Comparison of ENCODE assay signal across 9 cellular contexts in genomic region chr4:94995684-94996394, GRCh38.
DNase-seq lines count a peak whose midpoint lies in the region; ATAC-seq, FAIRE-seq and TF ChIP-seq lines count a peak whose summit lies in the region.
"Had no signal": no experiment of that assay in that cellular context is flagged by ENCODE, and none has a peak within 500 bp of the region (broad histone marks: within the 10 kb centered on the region; RNA-seq: fewer than 3 reads in every experiment).

No MANE protein-coding gene starts in this region.

- H3K4me3 ChIP-seq in ascending aorta (peak overlapping the region; percentile 15 to 52), kidney (ENCODE audit: low read length in 2 of 2) (peak overlapping the region; percentile 52 to 57), testis (no peak overlapping the region)
- H3K4me3 ChIP-seq: BLaER1 had no signal

- peak overlapping the region in 1 of 2 donors; percentile 51 for H3K9ac ChIP-seq in kidney (ENCODE audit: low read length in 2 of 2)
- H3K9ac ChIP-seq: BLaER1 had no signal

- peaks cover 13% of the 10 kb centered on the region for H3K4me1 Mint-ChIP-seq in activated CD4-positive, alpha-beta T cell treated with anti-CD3 and anti-CD28 coated beads for 36 hours

- POLR2A ChIA-PET in activated CD4-positive, alpha-beta T cell treated with anti-CD3 and anti-CD28 coated beads for 36 hours (lab: Charles Lee), result no interaction called here

- FAIRE-seq in kidney (lab: Jason Lieb, UNC), result no peak

- TF ChIP-seq CTCF in ascending aorta (IDR thresholded peaks at IDR 0.05) (no peak), kidney (IDR thresholded peaks at IDR 0.05; ENCODE audit: borderline replicate concordance, extremely low read depth, insufficient read depth) (no peak), testis (IDR thresholded peaks at IDR 0.05) (no peak)

- H3K9me3 Mint-ChIP-seq in activated CD4-positive, alpha-beta T cell treated with anti-CD3 and anti-CD28 coated beads for 36 hours (ENCODE audit: low read depth), result no peaks in the 10 kb centered on the region

- no peak for TF ChIP-seq POLR2A in testis (IDR thresholded peaks at IDR 0.05)

- no peaks in the 10 kb centered on the region for H3K27me3 Mint-ChIP-seq in activated CD4-positive, alpha-beta T cell treated with anti-CD3 and anti-CD28 coated beads for 36 hours

- H3K27me3 ChIP-seq in ascending aorta (no peaks in the 10 kb centered on the region), testis (no peaks in the 10 kb centered on the region)
- H3K27me3 ChIP-seq: BLaER1 had no signal

- H3K36me3 Mint-ChIP-seq in activated CD4-positive, alpha-beta T cell treated with anti-CD3 and anti-CD28 coated beads for 36 hours (ENCODE audit: low read depth), result no peaks in the 10 kb centered on the region

- no peaks in the 10 kb centered on the region for H3K9me3 ChIP-seq in ascending aorta
- no peaks in the 10 kb centered on the region for H3K9me3 ChIP-seq in kidney (ENCODE audit: control insufficient read depth in 1 of 2, low read length in 2 of 2)
- H3K9me3 ChIP-seq in testis, result no peaks in the 10 kb centered on the region
- H3K9me3 ChIP-seq: BLaER1 had no signal

- H3K36me3 ChIP-seq in ascending aorta (no peaks in the 10 kb centered on the region), kidney (ENCODE audit: control insufficient read depth in 1 of 2, insufficient read depth in 2 of 2, low read length in 2 of 2) (no peaks in the 10 kb centered on the region), testis (ENCODE audit: low read depth, missing control alignments) (no peaks in the 10 kb centered on the region)
- H3K36me3 ChIP-seq: BLaER1 had no signal

- CTCF ChIA-PET in activated CD4-positive, alpha-beta T cell treated with anti-CD3 and anti-CD28 coated beads for 36 hours (lab: Charles Lee), result interaction anchor here (0.7 to 1.0 kb wide), 4 partner anchors 8 to 375 kb away, joined by 3 read pairs; no protein-coding TSS in a partner anchor

- peak; percentile 20 for DNase-seq in activated CD4-positive, alpha-beta T cell treated with anti-CD3 and anti-CD28 coated beads for 36 hours
- DNase-seq in activated CD4-positive, alpha-beta T cell treated with anti-CD3 and anti-CD28 coated beads for 4 hours, result no peak
- DNase-seq in ascending aorta (ENCODE audit: low spot score in 2 of 2) (peak; percentile 10 to 77), kidney (no peak), testis (peak; percentile 17), NCI-H524 (lab: John Stamatoyannopoulos, UW) (no peak)

- ATAC-seq in activated CD4-positive, alpha-beta T cell treated with anti-CD3 and anti-CD28 coated beads for 36 hours, result peak; percentile 91
- no peak for ATAC-seq in HG03025 (IDR thresholded peaks at IDR 0.05; ENCODE audit: low FRiP score, unreplicated experiment)
- ATAC-seq in HG03565 (IDR thresholded peaks at IDR 0.05; ENCODE audit: unreplicated experiment), result no peak

- WGBS in testis, 2 donors, result 42 to 43% methylated on average over 10 of the region's 10 CpGs

- H3K27ac Mint-ChIP-seq in activated CD4-positive, alpha-beta T cell treated with anti-CD3 and anti-CD28 coated beads for 36 hours, result peak overlapping the region; percentile 72

- H3K4me3 Mint-ChIP-seq in activated CD4-positive, alpha-beta T cell treated with anti-CD3 and anti-CD28 coated beads for 36 hours, result peak overlapping the region; percentile 21

- intact Hi-C loops in activated CD4-positive, alpha-beta T cell treated with anti-CD3 and anti-CD28 coated beads for 36 hours (cut with DNase I, micrococcal nuclease), result no loop called here
- intact Hi-C loops in ascending aorta (cut with DNase I), result loop anchor here (10.0 kb wide), 1 partner anchor 241 kb away; the partner anchor contains the start of gene BMPR1B
- intact Hi-C loops in kidney (cut with DNase I), result no loop called here
- intact Hi-C loops in testis (cut with DNase I; ENCODE audit: low total_unique reads), result no loop called here

- H3K27ac ChIP-seq in ascending aorta (peak overlapping the region; percentile 57 to 67), kidney (ENCODE audit: low read depth in 2 of 2, low read length in 2 of 2) (peak overlapping the region; percentile 29 to 80), testis (peak overlapping the region in 1 of 2 donors; percentile 7)
- H3K27ac ChIP-seq: BLaER1 had no signal

- H3K4me1 ChIP-seq in ascending aorta, result peaks cover 0 to 13% of the 10 kb centered on the region in 2 donors
- peaks cover 0 to 5% of the 10 kb centered on the region in 2 donors for H3K4me1 ChIP-seq in kidney (ENCODE audit: control insufficient read depth in 1 of 2, insufficient read depth in 1 of 2, low read depth in 1 of 2, low read length in 2 of 2)
- no peaks in the 10 kb centered on the region for H3K4me1 ChIP-seq in testis
- H3K4me1 ChIP-seq: BLaER1 had no signal

Comparison
In these comparisons a context has a peak if more than half of its experiments do, and no peak if none do; other contexts are left out.
1. DNase-seq: peak in activated CD4-positive, alpha-beta T cell treated with anti-CD3 and anti-CD28 coated beads for 36 hours (single experiment), ascending aorta (2 of 2) and testis (single experiment); none in activated CD4-positive, alpha-beta T cell treated with anti-CD3 and anti-CD28 coated beads for 4 hours (0 of 2), kidney (single experiment) and NCI-H524 (0 of 2).
2. H3K4me3 ChIP-seq: peak in ascending aorta (2 of 2) and kidney (2 of 2); none in testis (0 of 2).